ENCODE assay signal across 1 cellular context in genomic region chr4:153676491-153676890, GRCh38.
TF ChIP-seq lines count a peak whose summit lies in the region.

No MANE protein-coding gene starts in this region.

TF ChIP-seq in SK-N-SH, 30 proteins besides CTCF, POLR2A, EP300 and RAD21 (continued from another document):
- TF ChIP-seq USF1 (IDR thresholded peaks at IDR 0.05; ENCODE audit: borderline replicate concordance, low read depth) (no peak), YY1 (IDR thresholded peaks at IDR 0.05; ENCODE audit: low read depth) (peak; percentile 42; the same call in 1 of the 2 replicates), FOXM1 (IDR thresholded peaks at IDR 0.05; ENCODE audit: low read depth) (no peak), TCF12 (IDR thresholded peaks at IDR 0.05) (peak; percentile 50; the same call in 1 of the 2 replicates), CHD2 (IDR thresholded peaks at IDR 0.05; ENCODE audit: low read length, partially characterized antibody) (no peak), NRF1 (IDR thresholded peaks at IDR 0.05; ENCODE audit: low read depth, low read length) (no peak), GABPA (IDR thresholded peaks at IDR 0.05; ENCODE audit: low read depth) (no peak; the same call in 1 of the 2 replicates), TEAD4 (IDR thresholded peaks at IDR 0.05; ENCODE audit: borderline replicate concordance, insufficient read depth) (no peak), RXRA (IDR thresholded peaks at IDR 0.05; ENCODE audit: borderline replicate concordance, low read depth) (no peak; the same call in 1 of the 2 replicates), SIN3A (IDR thresholded peaks at IDR 0.05; ENCODE audit: borderline replicate concordance, low read depth, low read length) (no peak), RCOR1 (IDR thresholded peaks at IDR 0.05; ENCODE audit: low read length) (no peak), FOXJ3 (CRISPR knock-in tag; IDR thresholded peaks at IDR 0.05) (no peak), ELF1 (IDR thresholded peaks at IDR 0.05) (0 out of 2 replicates have a peak, but pooled peaks have one; percentile 10), TAF1 (IDR thresholded peaks at IDR 0.05; ENCODE audit: borderline replicate concordance, low read depth, low read length) (no peak), MAX (IDR thresholded peaks at IDR 0.05; ENCODE audit: low read depth) (no peak; the same call in 1 of the 2 replicates), JUND (IDR thresholded peaks at IDR 0.05) (peak; percentile 78), GATA2 (CRISPR knock-in tag; IDR thresholded peaks at IDR 0.05) (no peak), ZBTB33 (IDR thresholded peaks at IDR 0.05; ENCODE audit: borderline replicate concordance, low read depth) (no peak), REST (IDR thresholded peaks at IDR 0.05; ENCODE audit: low read depth, low read length) (no peak), MXI1 (IDR thresholded peaks at IDR 0.05; ENCODE audit: low read depth, low read length) (no peak), RFX5 (IDR thresholded peaks at IDR 0.05; ENCODE audit: low read length) (no peak), POLR2AphosphoS5 (IDR thresholded peaks at IDR 0.05; ENCODE audit: low read depth, low read length) (0 out of 2 replicates have a peak, but pooled peaks have one; percentile 7), IRF3 (IDR thresholded peaks at IDR 0.05; ENCODE audit: low read depth, low read length) (no peak), SMC3 (IDR thresholded peaks at IDR 0.05; ENCODE audit: low read depth, low read length) (no peak), USF2 (IDR thresholded peaks at IDR 0.05; ENCODE audit: borderline replicate concordance, low read depth, low read length) (no peak)
